ENCODE assay signal across 1 cellular context in genomic region chr17:42803074-42803883, GRCh38.
TF ChIP-seq lines count a peak whose summit lies in the region.

No MANE protein-coding gene starts in this region.

TF ChIP-seq in HepG2, 621 proteins besides CTCF, POLR2A, EP300 and RAD21 (continued from another document and continues in another):
- TF ChIP-seq, protein P1, sequence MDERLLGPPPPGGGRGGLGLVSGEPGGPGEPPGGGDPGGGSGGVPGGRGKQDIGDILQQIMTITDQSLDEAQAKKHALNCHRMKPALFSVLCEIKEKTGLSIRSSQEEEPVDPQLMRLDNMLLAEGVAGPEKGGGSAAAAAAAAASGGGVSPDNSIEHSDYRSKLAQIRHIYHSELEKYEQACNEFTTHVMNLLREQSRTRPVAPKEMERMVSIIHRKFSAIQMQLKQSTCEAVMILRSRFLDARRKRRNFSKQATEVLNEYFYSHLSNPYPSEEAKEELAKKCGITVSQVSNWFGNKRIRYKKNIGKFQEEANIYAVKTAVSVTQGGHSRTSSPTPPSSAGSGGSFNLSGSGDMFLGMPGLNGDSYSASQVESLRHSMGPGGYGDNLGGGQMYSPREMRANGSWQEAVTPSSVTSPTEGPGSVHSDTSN (CRISPR knock-in tag; IDR thresholded peaks at IDR 0.05): no peak
- TF ChIP-seq ZNF235 (CRISPR knock-in tag; IDR thresholded peaks at IDR 0.05; ENCODE audit: borderline replicate concordance): no peak
- no peak for TF ChIP-seq ELK4 (CRISPR knock-in tag; IDR thresholded peaks at IDR 0.05; ENCODE audit: borderline replicate concordance)
- TF ChIP-seq ZBTB20 (CRISPR knock-in tag; IDR thresholded peaks at IDR 0.05; ENCODE audit: borderline replicate concordance, low read depth): no peak
- peak; percentile 23; the same call in 1 of the 2 replicates for TF ChIP-seq HDAC1 (CRISPR knock-in tag; IDR thresholded peaks at IDR 0.05)
- peak; percentile 68 for TF ChIP-seq SOX5 (CRISPR knock-in tag; IDR thresholded peaks at IDR 0.05; ENCODE audit: borderline replicate concordance)
- TF ChIP-seq SKIL (CRISPR knock-in tag; IDR thresholded peaks at IDR 0.05; ENCODE audit: borderline replicate concordance): no peak
- TF ChIP-seq ZNF841 (CRISPR knock-in tag; IDR thresholded peaks at IDR 0.05; ENCODE audit: borderline replicate concordance): no peak
- TF ChIP-seq SRSF4 (IDR thresholded peaks at IDR 0.05; ENCODE audit: low read depth, low read length, poor library complexity, severe bottlenecking): no peak
- TF ChIP-seq ZNF629 (CRISPR knock-in tag; conservative IDR thresholded peaks at IDR 0.05): no peak; the same call in 1 of the 2 replicates
- no peak for TF ChIP-seq TCF7L2 (IDR thresholded peaks at IDR 0.05; ENCODE audit: low read depth, low read length)
- TF ChIP-seq, protein P2, sequence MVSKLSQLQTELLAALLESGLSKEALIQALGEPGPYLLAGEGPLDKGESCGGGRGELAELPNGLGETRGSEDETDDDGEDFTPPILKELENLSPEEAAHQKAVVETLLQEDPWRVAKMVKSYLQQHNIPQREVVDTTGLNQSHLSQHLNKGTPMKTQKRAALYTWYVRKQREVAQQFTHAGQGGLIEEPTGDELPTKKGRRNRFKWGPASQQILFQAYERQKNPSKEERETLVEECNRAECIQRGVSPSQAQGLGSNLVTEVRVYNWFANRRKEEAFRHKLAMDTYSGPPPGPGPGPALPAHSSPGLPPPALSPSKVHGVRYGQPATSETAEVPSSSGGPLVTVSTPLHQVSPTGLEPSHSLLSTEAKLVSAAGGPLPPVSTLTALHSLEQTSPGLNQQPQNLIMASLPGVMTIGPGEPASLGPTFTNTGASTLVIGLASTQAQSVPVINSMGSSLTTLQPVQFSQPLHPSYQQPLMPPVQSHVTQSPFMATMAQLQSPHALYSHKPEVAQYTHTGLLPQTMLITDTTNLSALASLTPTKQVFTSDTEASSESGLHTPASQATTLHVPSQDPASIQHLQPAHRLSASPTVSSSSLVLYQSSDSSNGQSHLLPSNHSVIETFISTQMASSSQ (IDR thresholded peaks at IDR 0.05; ENCODE audit: low read depth): peak; percentile 23; the same call in 1 of the 2 replicates
- TF ChIP-seq, protein P2 (CRISPR knock-in tag; IDR thresholded peaks at IDR 0.05; ENCODE audit: borderline replicate concordance): no peak
- TF ChIP-seq, protein P3, sequence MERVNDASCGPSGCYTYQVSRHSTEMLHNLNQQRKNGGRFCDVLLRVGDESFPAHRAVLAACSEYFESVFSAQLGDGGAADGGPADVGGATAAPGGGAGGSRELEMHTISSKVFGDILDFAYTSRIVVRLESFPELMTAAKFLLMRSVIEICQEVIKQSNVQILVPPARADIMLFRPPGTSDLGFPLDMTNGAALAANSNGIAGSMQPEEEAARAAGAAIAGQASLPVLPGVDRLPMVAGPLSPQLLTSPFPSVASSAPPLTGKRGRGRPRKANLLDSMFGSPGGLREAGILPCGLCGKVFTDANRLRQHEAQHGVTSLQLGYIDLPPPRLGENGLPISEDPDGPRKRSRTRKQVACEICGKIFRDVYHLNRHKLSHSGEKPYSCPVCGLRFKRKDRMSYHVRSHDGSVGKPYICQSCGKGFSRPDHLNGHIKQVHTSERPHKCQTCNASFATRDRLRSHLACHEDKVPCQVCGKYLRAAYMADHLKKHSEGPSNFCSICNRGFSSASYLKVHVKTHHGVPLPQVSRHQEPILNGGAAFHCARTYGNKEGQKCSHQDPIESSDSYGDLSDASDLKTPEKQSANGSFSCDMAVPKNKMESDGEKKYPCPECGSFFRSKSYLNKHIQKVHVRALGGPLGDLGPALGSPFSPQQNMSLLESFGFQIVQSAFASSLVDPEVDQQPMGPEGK (CRISPR knock-in tag; IDR thresholded peaks at IDR 0.05): peak; percentile 81
- no peak for TF ChIP-seq ZFP91 (CRISPR knock-in tag; IDR thresholded peaks at IDR 0.05; ENCODE audit: borderline replicate concordance)
- TF ChIP-seq ZBTB39 (CRISPR knock-in tag; IDR thresholded peaks at IDR 0.05): no peak
- no peak; the same call in 1 of the 2 replicates for TF ChIP-seq RFXANK (CRISPR knock-in tag; IDR thresholded peaks at IDR 0.05)
- no peak for TF ChIP-seq SP2 (CRISPR knock-in tag; IDR thresholded peaks at IDR 0.05)
- TF ChIP-seq GPN1 (CRISPR knock-in tag; IDR thresholded peaks at IDR 0.05; ENCODE audit: borderline replicate concordance): no peak
- TF ChIP-seq ZC3H13 (CRISPR knock-in tag; IDR thresholded peaks at IDR 0.05): no peak
- TF ChIP-seq HMG20B (CRISPR knock-in tag; conservative IDR thresholded peaks at IDR 0.05): no peak
- TF ChIP-seq MTF1 (CRISPR knock-in tag; IDR thresholded peaks at IDR 0.05): no peak
- no peak for TF ChIP-seq ZSCAN20 (CRISPR knock-in tag; IDR thresholded peaks at IDR 0.05; ENCODE audit: borderline replicate concordance)
- no peak for TF ChIP-seq HES4 (CRISPR knock-in tag; IDR thresholded peaks at IDR 0.05; ENCODE audit: borderline replicate concordance)
- TF ChIP-seq YEATS2 (CRISPR knock-in tag; IDR thresholded peaks at IDR 0.05; ENCODE audit: borderline replicate concordance): peak; percentile 15; the same call in 1 of the 2 replicates
- TF ChIP-seq, protein P4, sequence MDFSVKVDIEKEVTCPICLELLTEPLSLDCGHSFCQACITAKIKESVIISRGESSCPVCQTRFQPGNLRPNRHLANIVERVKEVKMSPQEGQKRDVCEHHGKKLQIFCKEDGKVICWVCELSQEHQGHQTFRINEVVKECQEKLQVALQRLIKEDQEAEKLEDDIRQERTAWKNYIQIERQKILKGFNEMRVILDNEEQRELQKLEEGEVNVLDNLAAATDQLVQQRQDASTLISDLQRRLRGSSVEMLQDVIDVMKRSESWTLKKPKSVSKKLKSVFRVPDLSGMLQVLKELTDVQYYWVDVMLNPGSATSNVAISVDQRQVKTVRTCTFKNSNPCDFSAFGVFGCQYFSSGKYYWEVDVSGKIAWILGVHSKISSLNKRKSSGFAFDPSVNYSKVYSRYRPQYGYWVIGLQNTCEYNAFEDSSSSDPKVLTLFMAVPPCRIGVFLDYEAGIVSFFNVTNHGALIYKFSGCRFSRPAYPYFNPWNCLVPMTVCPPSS (IDR thresholded peaks at IDR 0.05): no peak
- peak; percentile 95 for TF ChIP-seq ZBTB7B (CRISPR knock-in tag; IDR thresholded peaks at IDR 0.05)
- no peak for TF ChIP-seq POLR2G (IDR thresholded peaks at IDR 0.05; ENCODE audit: low read depth, low read length)
- TF ChIP-seq ZNF230 (CRISPR knock-in tag; IDR thresholded peaks at IDR 0.05): no peak
- TF ChIP-seq MLX (CRISPR knock-in tag; IDR thresholded peaks at IDR 0.05): no peak; the same call in 1 of the 2 replicates
- no peak for TF ChIP-seq ZNF30 (CRISPR knock-in tag; IDR thresholded peaks at IDR 0.05)
- no peak for TF ChIP-seq ZNF816 (CRISPR knock-in tag; IDR thresholded peaks at IDR 0.05; ENCODE audit: borderline replicate concordance)
- TF ChIP-seq FOXM1 (CRISPR knock-in tag; IDR thresholded peaks at IDR 0.05): no peak
- no peak for TF ChIP-seq GABPB1 (CRISPR knock-in tag; IDR thresholded peaks at IDR 0.05)
- TF ChIP-seq ZNF724P (CRISPR knock-in tag; IDR thresholded peaks at IDR 0.05; ENCODE audit: borderline replicate concordance): no peak
- TF ChIP-seq ZNF609 (CRISPR knock-in tag; IDR thresholded peaks at IDR 0.05; ENCODE audit: borderline replicate concordance): no peak
- no peak for TF ChIP-seq ZNF782 (CRISPR knock-in tag; IDR thresholded peaks at IDR 0.05; ENCODE audit: borderline replicate concordance)
- TF ChIP-seq MIER2 (CRISPR knock-in tag; IDR thresholded peaks at IDR 0.05): peak; percentile 10; the same call in 1 of the 2 replicates
